ENCODE assay signal across 8 cellular contexts in the genomic region with DNA sequence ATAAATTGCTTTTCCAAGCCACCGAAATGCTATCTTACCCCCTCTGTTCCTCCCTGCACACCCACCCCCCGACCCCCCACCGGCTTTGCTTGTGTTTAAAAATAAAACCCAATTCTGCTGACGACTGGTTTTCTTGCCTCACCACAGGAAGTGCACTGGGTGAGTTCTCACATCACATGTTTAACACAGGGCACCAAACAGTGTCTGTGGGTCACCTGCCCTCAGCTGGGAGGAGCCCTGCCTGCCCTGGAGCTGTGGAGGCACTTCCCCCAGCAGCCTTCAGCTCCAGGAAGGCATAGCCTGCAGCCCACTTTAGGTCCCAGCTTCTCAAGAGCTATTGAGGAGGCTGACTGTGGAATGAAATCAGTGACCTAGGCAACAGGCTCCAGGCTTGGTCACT. TPM values are rescaled to one million over a fixed set of nuclear protein-coding genes. Genes with fewer than 3 reads are reported as not detected.
A peak's percentile ranks its signal among the peaks of the same experiment; 100 is the strongest.
DNase-seq lines count a peak whose midpoint lies in the region; ATAC-seq and TF ChIP-seq lines count a peak whose summit lies in the region.

No MANE protein-coding gene starts in this region.

- peak overlapping the region; percentile 77 for H3K27ac ChIP-seq in SK-N-MC
- no peak overlapping the region for H3K27ac ChIP-seq in vagina

- no peak for TF ChIP-seq CTCF in GM06990 (IDR thresholded peaks at IDR 0.05; ENCODE audit: insufficient read depth, low read length, poor library complexity, severe bottlenecking)
- no peak for TF ChIP-seq CTCF in vagina (IDR thresholded peaks at IDR 0.05)

- H3K9me3 ChIP-seq in SK-N-MC (ENCODE audit: low read depth, low read length) (no peaks in the 10 kb centered on the region), vagina (no peaks in the 10 kb centered on the region)

- H3K27me3 ChIP-seq in GM06990 (replicated peaks; ENCODE audit: control insufficient read depth, insufficient read depth, low read length): no peaks in the 10 kb centered on the region
- H3K27me3 ChIP-seq in vagina: no peaks in the 10 kb centered on the region

- ATAC-seq in GM19438 (IDR thresholded peaks at IDR 0.05; ENCODE audit: low read depth, unreplicated experiment): peak; percentile 97
- ATAC-seq in HG03280 (IDR thresholded peaks at IDR 0.05; ENCODE audit: unreplicated experiment): peak; percentile 97

- H3K4me1 ChIP-seq in vagina: no peaks in the 10 kb centered on the region

- intact Hi-C loops in vagina (cut with DNase I): no loop called here

- no peak overlapping the region for H3K9ac ChIP-seq in SK-N-MC (ENCODE audit: insufficient read length)

- H3K4me3 ChIP-seq in GM06990 (replicated peaks; ENCODE audit: low read depth, low read length) (no peak overlapping the region), SK-N-MC (peak overlapping the region; percentile 67), vagina (no peak overlapping the region)

- DNase-seq in GM06990 (ENCODE audit: extremely low read depth, insufficient read length): peak; percentile 55
- peak; percentile 45 for DNase-seq in SK-N-MC (ENCODE audit: low read depth, low spot score)
- peak; percentile 10 for DNase-seq in iPS-NIHi11 (ENCODE audit: low spot score)
- DNase-seq in vagina (ENCODE audit: extremely low spot score in 2 of 2): no peak
- DNase-seq in NCI-H345 (lab: John Stamatoyannopoulos, UW): no peak
- no peak for DNase-seq in medulla oblongata (ENCODE audit: extremely low spot score)

- H3K36me3 ChIP-seq in GM06990 (ENCODE audit: control insufficient read depth, insufficient read depth, low read length) (no peaks in the 10 kb centered on the region), SK-N-MC (ENCODE audit: insufficient read depth, low read length) (no peaks in the 10 kb centered on the region), vagina (no peaks in the 10 kb centered on the region)

- TF ChIP-seq POLR2A in vagina (IDR thresholded peaks at IDR 0.05): no peak

RNA-seq across cellular contexts. Expression of gene TMEM255A, which starts 8.8 kb away (rescaled TPM):
- total RNA-seq in vagina: 10.8 TPM

RNA-seq across cellular contexts. Expression of gene ZBTB33, which starts 51.8 kb away (rescaled TPM):
- total RNA-seq in vagina: 8.8 TPM

RNA-seq across cellular contexts. Expression of gene ATP1B4, which starts 59.5 kb away (rescaled TPM):
- total RNA-seq in vagina: 0.74 TPM

Comparison
In these comparisons a context has a peak if more than half of its experiments do, and no peak if none do; other contexts are left out.
1. DNase-seq: peak in GM06990 (single experiment), SK-N-MC (single experiment) and iPS-NIHi11 (single experiment); none in vagina (0 of 2), NCI-H345 (single experiment) and medulla oblongata (single experiment).